ENCODE assay signal across 19 cellular contexts in the genomic region with DNA sequence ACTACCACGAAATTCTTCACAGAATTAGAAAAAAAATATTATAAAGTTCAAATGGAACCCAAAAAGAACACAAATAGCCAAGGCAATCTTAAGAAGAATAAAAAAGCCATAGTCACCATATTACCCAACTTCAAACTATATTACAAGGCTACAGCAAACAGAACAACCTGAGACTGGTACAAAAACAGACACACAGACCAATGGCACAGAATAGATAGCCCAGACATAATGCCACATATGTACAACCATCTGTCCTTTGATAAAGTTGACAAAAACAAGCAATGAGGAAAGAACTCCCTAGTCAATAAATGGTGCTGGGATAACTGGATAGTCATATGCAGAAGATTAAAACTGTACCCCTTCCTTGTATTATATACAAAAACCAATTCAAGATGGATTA.
DNase-seq lines count a peak whose midpoint lies in the region; ATAC-seq and FAIRE-seq lines count a peak whose summit lies in the region.
"Had no signal": no experiment of that assay in that cellular context is flagged by ENCODE, and none has a peak within 500 bp of the region (broad histone marks: within the 10 kb centered on the region; RNA-seq: fewer than 3 reads in every experiment).

No MANE protein-coding gene starts in this region.

- no peak overlapping the region for H3K4me2 ChIP-seq in mesenchymal stem cell (ENCODE audit: low read length, poor library complexity, severe bottlenecking)
- H3K4me2 ChIP-seq: A549; BLaER1 treated with 17β-estradiol and CSF1 and Interleukin-3, amounts not matched to agents 10 nM and 100 nM had no signal

- H2BK5ac ChIP-seq in mesenchymal stem cell (ENCODE audit: low read depth, low read length, poor library complexity, severe bottlenecking): peak overlapping the region; percentile 8

- H3K9ac ChIP-seq in mesenchymal stem cell (ENCODE audit: low read length): no peak overlapping the region
- H3K9ac ChIP-seq: BLaER1 treated with 17β-estradiol and CSF1 and Interleukin-3, amounts not matched to agents 10 nM and 100 nM had no signal

- no peaks in the 10 kb centered on the region for H3K27me3 ChIP-seq in mesenchymal stem cell (ENCODE audit: control insufficient read depth in 1 of 2, insufficient read depth in 1 of 2, low read length in 2 of 2)
- H3K27me3 ChIP-seq: BLaER1 treated with 17β-estradiol and CSF1 and Interleukin-3, amounts not matched to agents 10 nM and 100 nM had no signal

- H3K18ac ChIP-seq in mesenchymal stem cell (ENCODE audit: low read depth in 1 of 2, low read length in 2 of 2): no peak overlapping the region

- no peak overlapping the region for H3K4ac ChIP-seq in mesenchymal stem cell (ENCODE audit: low read depth in 1 of 2, low read length in 2 of 2)

- no peak overlapping the region for H2BK15ac ChIP-seq in mesenchymal stem cell (ENCODE audit: low read depth, poor library complexity, severe bottlenecking)

- H2AFZ ChIP-seq in mesenchymal stem cell (ENCODE audit: low read depth, low read length): no peak overlapping the region

- no peak overlapping the region for H4K91ac ChIP-seq in mesenchymal stem cell (ENCODE audit: low read length)

- H3K4me3 ChIP-seq in mesenchymal stem cell (ENCODE audit: insufficient read depth in 1 of 2, low read depth in 1 of 2, low read length in 2 of 2): no peak overlapping the region
- H3K4me3 ChIP-seq: A549; BLaER1 treated with 17β-estradiol and CSF1 and Interleukin-3, amounts not matched to agents 10 nM and 100 nM had no signal

- no peak overlapping the region for H4K8ac ChIP-seq in mesenchymal stem cell (ENCODE audit: low read length)

- WGBS in mesenchymal stem cell: 9% methylated on average over 1 of the region's 1 CpG

- H2BK12ac ChIP-seq in mesenchymal stem cell (ENCODE audit: low read length in 2 of 2): no peak overlapping the region

- no peaks in the 10 kb centered on the region for H3K36me3 ChIP-seq in mesenchymal stem cell (ENCODE audit: control insufficient read depth in 1 of 2, insufficient read depth in 2 of 2, low read depth in 1 of 2, low read length in 2 of 2)
- H3K36me3 ChIP-seq: BLaER1 treated with 17β-estradiol and CSF1 and Interleukin-3, amounts not matched to agents 10 nM and 100 nM had no signal

- no peak overlapping the region for H3K27ac ChIP-seq in mesenchymal stem cell (ENCODE audit: low read length, poor library complexity, severe bottlenecking)
- H3K27ac ChIP-seq: A549; BLaER1 treated with 17β-estradiol and CSF1 and Interleukin-3, amounts not matched to agents 10 nM and 100 nM; C4-2B had no signal

- no peak overlapping the region for H2BK120ac ChIP-seq in mesenchymal stem cell (ENCODE audit: low read depth, low read length)

- no peak for ATAC-seq in GM21528 (IDR thresholded peaks at IDR 0.05; ENCODE audit: low FRiP score, unreplicated experiment)
- no peak for ATAC-seq in GM18520 (IDR thresholded peaks at IDR 0.05; ENCODE audit: unreplicated experiment)
- ATAC-seq: A549; CD8-positive, alpha-beta T cell had no signal

- H3K79me1 ChIP-seq in mesenchymal stem cell (replicated peaks; ENCODE audit: low read length, poor library complexity, severe bottlenecking): no peaks in the 10 kb centered on the region

- FAIRE-seq in colon (lab: Jason Lieb, UNC): peak; percentile 43
- FAIRE-seq: A549, D721Med, G401.6, GM12891 had no signal

- H3K14ac ChIP-seq in mesenchymal stem cell (ENCODE audit: low read length in 2 of 2): no peak overlapping the region

- H3K9me3 ChIP-seq in mesenchymal stem cell (ENCODE audit: control insufficient read depth, low read length): peaks cover 7% of the 10 kb centered on the region
- H3K9me3 ChIP-seq: A549; BLaER1 treated with 17β-estradiol and CSF1 and Interleukin-3, amounts not matched to agents 10 nM and 100 nM had no signal

- H2AK5ac ChIP-seq in mesenchymal stem cell (ENCODE audit: low read length, severe bottlenecking): no peak overlapping the region

- no peaks in the 10 kb centered on the region for H3K4me1 ChIP-seq in mesenchymal stem cell (ENCODE audit: control insufficient read depth, insufficient read depth, low read depth, low read length)
- H3K4me1 ChIP-seq: A549; BLaER1 treated with 17β-estradiol and CSF1 and Interleukin-3, amounts not matched to agents 10 nM and 100 nM; Caco-2 had no signal

- no peak overlapping the region for H3K23ac ChIP-seq in mesenchymal stem cell (ENCODE audit: low read length in 2 of 2)

- DNase-seq in NCI-H524 (lab: John Stamatoyannopoulos, UW) (peak; percentile 0 to 49), mesenchymal stem cell (no peak), NCI-H1092 treated with DMSO at 0.1 percent for 48 hours (lab: John Stamatoyannopoulos, UW) (no peak)
- DNase-seq: AML-193; Caco-2; Calu3; CD4-positive, alpha-beta T cell; CD8-positive, alpha-beta T cell; DMS79 treated with DMSO at 0.1 percent for 48 hours; GF-D8 had no signal

Comparison
In these comparisons a context has a peak if more than half of its experiments do, and no peak if none do; other contexts are left out.
1. DNase-seq: peak in NCI-H524 (2 of 2); none in mesenchymal stem cell (single experiment) and NCI-H1092 treated with DMSO at 0.1 percent for 48 hours (single experiment).